Comparison of ENCODE assay signal across 16 cellular contexts in the genomic region with DNA sequence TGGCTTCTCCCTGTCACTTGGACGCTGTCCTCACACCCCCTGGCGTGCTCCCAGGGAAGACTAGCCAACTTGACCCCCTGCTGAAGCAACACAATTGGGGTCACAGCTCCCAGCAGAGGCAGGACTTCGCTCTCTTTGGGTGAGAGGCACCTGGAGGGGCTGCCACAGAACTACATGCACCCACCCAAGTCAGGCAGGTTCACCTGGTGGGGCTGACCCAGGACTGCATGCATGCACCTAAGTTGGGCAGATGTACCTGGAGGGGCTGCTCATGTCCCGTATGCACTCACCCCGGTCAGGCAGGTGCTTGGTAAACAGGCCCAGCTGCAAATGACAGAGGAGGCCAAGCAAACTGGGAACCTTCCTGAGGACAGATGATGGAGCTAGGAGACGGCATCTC.
DNase-seq lines count a peak whose midpoint lies in the region; TF ChIP-seq lines count a peak whose summit lies in the region.
"Had no signal": no experiment of that assay in that cellular context is flagged by ENCODE, and none has a peak within 500 bp of the region (broad histone marks: within the 10 kb centered on the region; RNA-seq: fewer than 3 reads in every experiment).

No MANE protein-coding gene starts in this region.

- H3K4me3 Mint-ChIP-seq in activated CD4-positive, alpha-beta T cell treated with anti-CD3 and anti-CD28 coated beads, Interleukin-2, amount 10 ng/mL, durations not matched to agents 24 days and 14 days = no peak overlapping the region
- no peak overlapping the region for H3K4me3 Mint-ChIP-seq in endothelial cell (ENCODE audit: unreplicated experiment)
- H3K4me3 Mint-ChIP-seq: CD8-positive, alpha-beta memory T cell; H9 had no signal

- H3K36me3 ChIP-seq in neuronal stem cell (replicated peaks in 1 of 2; ENCODE audit: control insufficient read depth in 2 of 2, insufficient read depth in 2 of 2, low read length in 2 of 2) (no peaks in the 10 kb centered on the region), vagina (no peaks in the 10 kb centered on the region)
- H3K36me3 ChIP-seq: BLaER1 had no signal

- H3K23ac ChIP-seq in neuronal stem cell (ENCODE audit: low read depth, low read length, poor library complexity) = no peak overlapping the region

- H3K27me3 Mint-ChIP-seq in activated CD4-positive, alpha-beta T cell treated with anti-CD3 and anti-CD28 coated beads, Interleukin-2, amount 10 ng/mL, durations not matched to agents 24 days and 14 days = no peaks in the 10 kb centered on the region
- peaks cover 7% of the 10 kb centered on the region for H3K27me3 Mint-ChIP-seq in endothelial cell (ENCODE audit: unreplicated experiment)

- H3K79me1 ChIP-seq in neuronal stem cell (ENCODE audit: low read depth, low read length) = peaks cover 5% of the 10 kb centered on the region

- no peak for TF ChIP-seq POLR2A in vagina (IDR thresholded peaks at IDR 0.05)

- no CpG with 5 or more reads among the region's 6 CpGs for WGBS in neuronal stem cell (ENCODE audit: extremely low coverage in 2 of 2, insufficient read length in 2 of 2, insufficient replicate concordance in 1 of 2), 2 donors

- intact Hi-C loops in activated CD4-positive, alpha-beta T cell treated with anti-CD3 and anti-CD28 coated beads, Interleukin-2, amount 10 ng/mL, durations not matched to agents 24 days and 14 days (cut with micrococcal nuclease) = no loop called here
- intact Hi-C loops in vagina (cut with DNase I) = no loop called here

- no peaks in the 10 kb centered on the region for H3K4me1 ChIP-seq in neuronal stem cell (ENCODE audit: control insufficient read depth in 2 of 2, insufficient read depth in 1 of 2, low read depth in 1 of 2, low read length in 2 of 2)
- H3K4me1 ChIP-seq in vagina = no peaks in the 10 kb centered on the region
- H3K4me1 ChIP-seq: BLaER1, Caco-2 had no signal

- peak overlapping the region; percentile 11 for H2AK5ac ChIP-seq in neuronal stem cell (ENCODE audit: low read depth, low read length)

- no peak overlapping the region for H4K91ac ChIP-seq in neuronal stem cell (ENCODE audit: low read depth, low read length, poor library complexity)

- DNase-seq in activated CD4-positive, alpha-beta T cell treated with anti-CD3 and anti-CD28 coated beads, Interleukin-2, amount 10 ng/mL, durations not matched to agents 24 days and 14 days = peak; percentile 40
- DNase-seq in activated CD4-positive, alpha-beta T cell treated with anti-CD3 and anti-CD28 coated beads, Interleukin-2, amount 50 U/mL, for 1 hour = no peak
- peak; percentile 2 for DNase-seq in endothelial cell (ENCODE audit: low spot score)
- no peak for DNase-seq in neuronal stem cell (ENCODE audit: low spot score)
- DNase-seq in vagina (ENCODE audit: extremely low spot score in 2 of 2) = peak; percentile 61 to 78
- no peak for DNase-seq in NCI-H446 (lab: John Stamatoyannopoulos, UW)
- DNase-seq in NCI-H446 treated with DMSO at 0.1 percent for 48 hours (lab: John Stamatoyannopoulos, UW) = no peak
- DNase-seq: 8988T; AML-193; Caco-2; CD8-positive, alpha-beta memory T cell; DND-41; GDM1; GOT3; H9 had no signal

- H3K4ac ChIP-seq in neuronal stem cell (ENCODE audit: low read length) = no peak overlapping the region

- H2BK120ac ChIP-seq in neuronal stem cell (ENCODE audit: low read depth, low read length) = no peak overlapping the region

- H3K14ac ChIP-seq in neuronal stem cell (ENCODE audit: low read length) = no peak overlapping the region

- H3K27me3 ChIP-seq in neuronal stem cell (ENCODE audit: control insufficient read depth in 3 of 3, insufficient read depth in 3 of 3, low read depth in 1 of 3, low read length in 3 of 3) = no peaks in the 10 kb centered on the region
- no peaks in the 10 kb centered on the region for H3K27me3 ChIP-seq in vagina
- H3K27me3 ChIP-seq: BLaER1 had no signal

- H2BK5ac ChIP-seq in neuronal stem cell (ENCODE audit: low read length) = no peak overlapping the region

- no peak overlapping the region for H2BK12ac ChIP-seq in neuronal stem cell (ENCODE audit: low read length)

- no peaks in the 10 kb centered on the region for H3K36me3 Mint-ChIP-seq in activated CD4-positive, alpha-beta T cell treated with anti-CD3 and anti-CD28 coated beads, Interleukin-2, amount 10 ng/mL, durations not matched to agents 24 days and 14 days (ENCODE audit: low read depth)
- H3K36me3 Mint-ChIP-seq in endothelial cell (ENCODE audit: low read depth, unreplicated experiment) = peaks cover 5% of the 10 kb centered on the region
- H3K36me3 Mint-ChIP-seq: CD8-positive, alpha-beta memory T cell had no signal

- no peak overlapping the region for H3K4me2 ChIP-seq in neuronal stem cell (ENCODE audit: insufficient read depth, low read length, poor library complexity, severe bottlenecking)
- H3K4me2 ChIP-seq: BLaER1 had no signal

- H3K9me3 Mint-ChIP-seq in activated CD4-positive, alpha-beta T cell treated with anti-CD3 and anti-CD28 coated beads, Interleukin-2, amount 10 ng/mL, durations not matched to agents 24 days and 14 days = no peaks in the 10 kb centered on the region
- H3K9me3 Mint-ChIP-seq in endothelial cell (ENCODE audit: unreplicated experiment) = no peaks in the 10 kb centered on the region
- H3K9me3 Mint-ChIP-seq: CD8-positive, alpha-beta memory T cell had no signal

- no peak overlapping the region for H3K9ac ChIP-seq in neuronal stem cell (ENCODE audit: low read depth, low read length, poor library complexity)
- H3K9ac ChIP-seq: BLaER1 had no signal

- H3K9me3 ChIP-seq in neuronal stem cell (replicated peaks in 1 of 2; ENCODE audit: control insufficient read depth in 2 of 2, insufficient read depth in 1 of 2, low read depth in 1 of 2, low read length in 2 of 2) = peaks cover 0 to 4% of the 10 kb centered on the region in 2 donors
- no peaks in the 10 kb centered on the region for H3K9me3 ChIP-seq in vagina
- H3K9me3 ChIP-seq: BLaER1, Caco-2 had no signal

- no peak overlapping the region for H4K8ac ChIP-seq in neuronal stem cell (ENCODE audit: low read depth, low read length)

- H2BK15ac ChIP-seq in neuronal stem cell (ENCODE audit: low read length) = no peak overlapping the region

- H3K27ac ChIP-seq in neuronal stem cell (replicated peaks; ENCODE audit: low read length) (no peak overlapping the region), vagina (no peak overlapping the region)
- H3K27ac ChIP-seq: BLaER1 had no signal

- peak overlapping the region; percentile 64 for H3K18ac ChIP-seq in neuronal stem cell (ENCODE audit: low read length)

- H2AFZ ChIP-seq in neuronal stem cell (ENCODE audit: low read length) = no peak overlapping the region

- no peaks in the 10 kb centered on the region for H3K4me1 Mint-ChIP-seq in activated CD4-positive, alpha-beta T cell treated with anti-CD3 and anti-CD28 coated beads, Interleukin-2, amount 10 ng/mL, durations not matched to agents 24 days and 14 days
- H3K4me1 Mint-ChIP-seq in endothelial cell (ENCODE audit: unreplicated experiment) = no peaks in the 10 kb centered on the region
- H3K4me1 Mint-ChIP-seq: CD8-positive, alpha-beta memory T cell had no signal

- no peak for TF ChIP-seq CTCF in endothelial cell (IDR thresholded peaks at IDR 0.05; ENCODE audit: unreplicated experiment)
- TF ChIP-seq CTCF in vagina (IDR thresholded peaks at IDR 0.05) = no peak

- no peak overlapping the region for H3K27ac Mint-ChIP-seq in activated CD4-positive, alpha-beta T cell treated with anti-CD3 and anti-CD28 coated beads, Interleukin-2, amount 10 ng/mL, durations not matched to agents 24 days and 14 days
- H3K27ac Mint-ChIP-seq in endothelial cell (ENCODE audit: unreplicated experiment) = no peak overlapping the region
- H3K27ac Mint-ChIP-seq: CD8-positive, alpha-beta memory T cell had no signal

- H3K4me3 ChIP-seq in neuronal stem cell (ENCODE audit: low read length in 2 of 2) (no peak overlapping the region), vagina (no peak overlapping the region)
- H3K4me3 ChIP-seq: BLaER1 had no signal

Comparison
In these comparisons a context has a peak if more than half of its experiments do, and no peak if none do; other contexts are left out.
1. DNase-seq: peak in activated CD4-positive, alpha-beta T cell treated with anti-CD3 and anti-CD28 coated beads, Interleukin-2, amount 10 ng/mL, durations not matched to agents 24 days and 14 days (single experiment), endothelial cell (single experiment) and vagina (2 of 2); none in activated CD4-positive, alpha-beta T cell treated with anti-CD3 and anti-CD28 coated beads, Interleukin-2, amount 50 U/mL, for 1 hour (single experiment), neuronal stem cell (single experiment), NCI-H446 (0 of 2) and NCI-H446 treated with DMSO at 0.1 percent for 48 hours (single experiment).